ENCODE assay signal across 25 cellular contexts in the genomic region with DNA sequence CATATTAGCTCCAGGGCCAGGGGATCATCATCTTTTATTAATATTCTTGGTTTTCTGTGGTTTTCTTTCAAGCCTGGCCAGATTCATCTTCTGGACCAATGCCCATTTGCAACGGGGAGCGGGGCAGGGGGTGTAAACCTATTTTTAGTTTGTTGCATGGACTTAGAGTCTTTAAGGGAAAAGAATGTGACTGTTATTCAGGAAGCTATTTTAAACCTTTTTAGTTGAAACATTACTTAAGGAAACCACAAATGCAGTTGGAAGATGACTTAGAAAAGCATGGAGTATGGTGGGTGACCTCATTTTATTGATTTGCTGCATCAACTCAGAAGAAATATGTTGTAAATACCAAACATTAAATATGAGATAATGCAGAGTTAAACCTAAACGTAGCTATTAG.
DNase-seq lines count a peak whose midpoint lies in the region; ATAC-seq and TF ChIP-seq lines count a peak whose summit lies in the region.
"Had no signal": no experiment of that assay in that cellular context is flagged by ENCODE, and none has a peak within 500 bp of the region (broad histone marks: within the 10 kb centered on the region; RNA-seq: fewer than 3 reads in every experiment).

No MANE protein-coding gene starts in this region.

- no peak overlapping the region for H3K27ac ChIP-seq in BLaER1
- H3K27ac ChIP-seq: dorsolateral prefrontal cortex, left ventricle myocardium inferior, neutrophil, suprapubic skin had no signal

- H3K4me1 ChIP-seq in BLaER1 = peaks cover 59% of the 10 kb centered on the region
- H3K4me1 ChIP-seq: suprapubic skin had no signal

- no peaks in the 10 kb centered on the region for H3K36me3 Mint-ChIP-seq in brain
- H3K36me3 Mint-ChIP-seq in nephron (ENCODE audit: low read depth) = no peaks in the 10 kb centered on the region
- H3K36me3 Mint-ChIP-seq: IgD-negative memory B cell, T-cell had no signal

- DNase-seq in M059J (ENCODE audit: low read depth) (peak; percentile 20), NCI-H345 treated with DMSO at 0.1 percent for 48 hours (lab: John Stamatoyannopoulos, UW; ENCODE audit: unreplicated experiment) (no peak)
- DNase-seq in activated effector memory CD4-positive, alpha-beta T cell treated with Interleukin-2 at 50 U/mL for 16 hours = no peak
- DNase-seq: activated CD4-positive, alpha-beta T cell treated with anti-CD3 and anti-CD28 coated beads, Interleukin-2, amount 10 ng/mL, durations not matched to agents 7 days and 5 days; activated CD8-positive, alpha-beta memory T cell treated with anti-CD3 and anti-CD28 coated beads, Interleukin-2, amount 50 U/mL, for 48 hours; activated effector memory CD4-positive, alpha-beta T cell treated with anti-CD3 and anti-CD28 coated beads, Interleukin-2, amount 50 U/mL, for 16 hours; caudate nucleus; dorsolateral prefrontal cortex; erythroblast; glutamatergic neuron; GOT3; left ventricle myocardium inferior; NCI-H1048; NCI-H2081; NCI-H524 treated with DMSO at 0.1 percent for 48 hours; retina; T-cell had no signal

- H3K4me3 Mint-ChIP-seq in brain (no peak overlapping the region), nephron (peak overlapping the region in 1 of 3 experiments; percentile 1)
- H3K4me3 Mint-ChIP-seq: activated CD4-positive, alpha-beta T cell treated with anti-CD3 and anti-CD28 coated beads, Interleukin-2, amount 10 ng/mL, durations not matched to agents 7 days and 5 days; IgD-negative memory B cell; T-cell had no signal

- H3K4me2 ChIP-seq in BLaER1 = peak overlapping the region; percentile 75

- ATAC-seq in HG02642 (IDR thresholded peaks at IDR 0.05; ENCODE audit: poor library complexity, unreplicated experiment) (no peak), GM19463 (IDR thresholded peaks at IDR 0.05; ENCODE audit: unreplicated experiment) (no peak)
- ATAC-seq: T-cell had no signal

- H3K36me3 ChIP-seq in BLaER1 = no peaks in the 10 kb centered on the region
- H3K36me3 ChIP-seq: left ventricle myocardium inferior, neutrophil, suprapubic skin had no signal

- H3K9me3 Mint-ChIP-seq in brain (no peaks in the 10 kb centered on the region), nephron (no peaks in the 10 kb centered on the region)
- H3K9me3 Mint-ChIP-seq: activated CD4-positive, alpha-beta T cell treated with anti-CD3 and anti-CD28 coated beads, Interleukin-2, amount 10 ng/mL, durations not matched to agents 7 days and 5 days; IgD-negative memory B cell; T-cell had no signal

- TF ChIP-seq CTCF in brain (conservative IDR thresholded peaks at IDR 0.05) (no peak), nephron (IDR thresholded peaks at IDR 0.05; ENCODE audit: unreplicated experiment in 3 of 3) (no peak)

- H3K27ac Mint-ChIP-seq in brain = peak overlapping the region in 3 of 5 experiments; percentile 4 to 36 (median 31)
- peak overlapping the region; percentile 12 to 57 (median 24) for H3K27ac Mint-ChIP-seq in nephron
- H3K27ac Mint-ChIP-seq: activated CD4-positive, alpha-beta T cell treated with anti-CD3 and anti-CD28 coated beads, Interleukin-2, amount 10 ng/mL, durations not matched to agents 7 days and 5 days; IgD-negative memory B cell; T-cell had no signal

- H3K9me3 ChIP-seq in BLaER1 = no peaks in the 10 kb centered on the region
- H3K9me3 ChIP-seq: left ventricle myocardium inferior, neutrophil, suprapubic skin had no signal

- peaks cover 59% of the 10 kb centered on the region for H3K4me1 Mint-ChIP-seq in brain
- peaks cover 56% of the 10 kb centered on the region for H3K4me1 Mint-ChIP-seq in nephron
- H3K4me1 Mint-ChIP-seq: activated CD4-positive, alpha-beta T cell treated with anti-CD3 and anti-CD28 coated beads, Interleukin-2, amount 10 ng/mL, durations not matched to agents 7 days and 5 days; IgD-negative memory B cell; T-cell had no signal

- H4K20me1 ChIP-seq in BLaER1 = no peaks in the 10 kb centered on the region

- H3K27me3 Mint-ChIP-seq in brain = no peaks in the 10 kb centered on the region
- H3K27me3 Mint-ChIP-seq in nephron (ENCODE audit: low read depth) = no peaks in the 10 kb centered on the region
- H3K27me3 Mint-ChIP-seq: activated CD4-positive, alpha-beta T cell treated with anti-CD3 and anti-CD28 coated beads, Interleukin-2, amount 10 ng/mL, durations not matched to agents 7 days and 5 days; IgD-negative memory B cell; T-cell had no signal

- 0 out of 2 replicates have a peak overlapping the region, but pooled peaks have one; percentile 25 for H3K4me3 ChIP-seq in BLaER1
- H3K4me3 ChIP-seq: dorsolateral prefrontal cortex, left ventricle myocardium inferior, suprapubic skin had no signal

- no peaks in the 10 kb centered on the region for H3K27me3 ChIP-seq in BLaER1
- H3K27me3 ChIP-seq: dorsolateral prefrontal cortex, neutrophil, suprapubic skin had no signal

- no peak overlapping the region for H3K9ac ChIP-seq in BLaER1
